In genomic region chr7:90346326-90347125, GRCh38 we compare ENCODE assay signal across 8 cellular contexts.
DNase-seq lines count a peak whose midpoint lies in the region; ATAC-seq, FAIRE-seq and TF ChIP-seq lines count a peak whose summit lies in the region.

GTPBP10 (plus strand) TSS chr7:90346716; CDS start chr7:90346742, 26 bp downstream.

- peak; percentile 95 for DNase-seq in AG10803 (ENCODE audit: low read depth)
- peak; percentile 95 for DNase-seq in NCI-H345 (lab: John Stamatoyannopoulos, UW)
- peak; percentile 88 to 92 (median 90) for DNase-seq in activated CD4-positive, CD25-positive, alpha-beta regulatory T cell (lab: John Stamatoyannopoulos, UW)
- peak; percentile 91 to 92 for DNase-seq in central memory CD8-positive, alpha-beta T cell (ENCODE audit: low spot score in 2 of 2)
- peak; percentile 96 for DNase-seq in stimulated activated CD4-positive, alpha-beta T cell treated with anti-CD3 and anti-CD28 coated beads, Interleukin-12 subunit alpha, Interleukin-12 subunit beta, amount 100 ng/mL, for 4 hours

- peak within 1 kb of the TSS; percentile 97 for H3K27ac Mint-ChIP-seq in central memory CD8-positive, alpha-beta T cell (ENCODE audit: low read depth)

- ATAC-seq in GM19023 (IDR thresholded peaks at IDR 0.05; ENCODE audit: unreplicated experiment) = peak; percentile 98
- ATAC-seq in HG03280 (IDR thresholded peaks at IDR 0.05; ENCODE audit: unreplicated experiment) = peak; percentile 98
- peak; percentile 94 for ATAC-seq in central memory CD8-positive, alpha-beta T cell (replicated peaks; ENCODE audit: extremely low read depth, poor library complexity, severe bottlenecking)

- peaks cover 49% of the 10 kb centered on the region for H3K4me1 Mint-ChIP-seq in central memory CD8-positive, alpha-beta T cell

- H3K36me3 Mint-ChIP-seq in central memory CD8-positive, alpha-beta T cell (ENCODE audit: insufficient read depth) = peaks cover 11% of the 10 kb centered on the region

- H3K4me3 ChIP-seq in AG10803 (ENCODE audit: low read length) = peak within 1 kb of the TSS; percentile 89

- H3K4me3 Mint-ChIP-seq in central memory CD8-positive, alpha-beta T cell = peak within 1 kb of the TSS; percentile 92

- no peaks in the 10 kb centered on the region for H3K27me3 Mint-ChIP-seq in central memory CD8-positive, alpha-beta T cell

- no peaks in the 10 kb centered on the region for H3K9me3 Mint-ChIP-seq in central memory CD8-positive, alpha-beta T cell

- FAIRE-seq in islet of Langerhans (lab: Jason Lieb, UNC) = peak; percentile 72

- TF ChIP-seq CTCF in AG10803 (conservative IDR thresholded peaks at IDR 0.05; ENCODE audit: low read length) = peak; percentile 71

Comparison
In these comparisons a context has a peak if more than half of its experiments do, and no peak if none do; other contexts are left out.
1. Peak in every context shown above with its lines: DNase-seq, ATAC-seq and H3K4me3 ChIP-seq.